In genomic region chr20:5150226-5151076, GRCh38 we compare ENCODE assay signal across 11 cellular contexts. TPM values are rescaled to one million over a fixed set of nuclear protein-coding genes. Genes with fewer than 3 reads are reported as not detected.
DNase-seq lines count a peak whose midpoint lies in the region; ATAC-seq and TF ChIP-seq lines count a peak whose summit lies in the region.
"Had no signal": no experiment of that assay in that cellular context is flagged by ENCODE, and none has a peak within 500 bp of the region (broad histone marks: within the 10 kb centered on the region; RNA-seq: fewer than 3 reads in every experiment).

No MANE protein-coding gene starts in this region.

- peaks cover 3% of the 10 kb centered on the region for H3K36me3 Mint-ChIP-seq in IgD-negative memory B cell
- H3K36me3 Mint-ChIP-seq in stimulated activated effector memory CD8-positive, alpha-beta T cell treated with anti-CD3 and anti-CD28 coated beads, Interleukin-12 subunit alpha, Interleukin-12 subunit beta, amount 100 ng/mL, for 72 hours, result peaks cover 3% of the 10 kb centered on the region

- H3K27me3 Mint-ChIP-seq in IgD-negative memory B cell, result no peaks in the 10 kb centered on the region

- no peaks in the 10 kb centered on the region for H3K36me3 ChIP-seq in right atrium auricular region
- H3K36me3 ChIP-seq: WERI-Rb-1 had no signal

- no peak overlapping the region for H3K4me3 ChIP-seq in right atrium auricular region

- H3K9me3 ChIP-seq in right atrium auricular region, result no peaks in the 10 kb centered on the region

- peak overlapping the region; percentile 75 to 81 for H3K27ac ChIP-seq in right atrium auricular region
- H3K27ac ChIP-seq: WERI-Rb-1 had no signal

- H3K27me3 ChIP-seq in right atrium auricular region, result no peaks in the 10 kb centered on the region

- H3K4me1 Mint-ChIP-seq in IgD-negative memory B cell, result peaks cover 37 to 41% (median 37%) of the 10 kb centered on the region in 3 donors
- peaks cover 72% of the 10 kb centered on the region for H3K4me1 Mint-ChIP-seq in stimulated activated effector memory CD8-positive, alpha-beta T cell treated with anti-CD3 and anti-CD28 coated beads, Interleukin-12 subunit alpha, Interleukin-12 subunit beta, amount 100 ng/mL, for 72 hours

- H3K4me1 ChIP-seq in right atrium auricular region, result peaks cover 0 to 90% of the 10 kb centered on the region in 2 donors

- peak; percentile 58 for DNase-seq in astrocyte of the hippocampus (ENCODE audit: low read depth, low spot score)
- no peak for DNase-seq in right atrium auricular region (ENCODE audit: low spot score)
- DNase-seq in stimulated activated effector memory CD8-positive, alpha-beta T cell treated with anti-CD3 and anti-CD28 coated beads, Interleukin-12 subunit alpha, Interleukin-12 subunit beta, amount 100 ng/mL, for 72 hours (ENCODE audit: low spot score in 2 of 2), result no peak
- DNase-seq in NCI-H1105 (lab: John Stamatoyannopoulos, UW), result no peak
- DNase-seq in NOMO-1 treated with DMSO at 0.1 percent for 48 hours (lab: John Stamatoyannopoulos, UW; ENCODE audit: unreplicated experiment), result no peak
- DNase-seq: activated naive CD4-positive, alpha-beta T cell; H7; stimulated activated naive CD4-positive, alpha-beta T cell; WERI-Rb-1 had no signal

- TF ChIP-seq CTCF in right atrium auricular region (IDR thresholded peaks at IDR 0.05), result no peak

- H3K9me3 Mint-ChIP-seq in IgD-negative memory B cell, result peaks cover 0 to 1% (median 0%) of the 10 kb centered on the region in 3 donors
- no peaks in the 10 kb centered on the region for H3K9me3 Mint-ChIP-seq in stimulated activated effector memory CD8-positive, alpha-beta T cell treated with anti-CD3 and anti-CD28 coated beads, Interleukin-12 subunit alpha, Interleukin-12 subunit beta, amount 100 ng/mL, for 72 hours

- H3K27ac Mint-ChIP-seq in IgD-negative memory B cell, result peak overlapping the region in 2 of 3 donors; percentile 23 to 31
- peak overlapping the region; percentile 73 for H3K27ac Mint-ChIP-seq in stimulated activated effector memory CD8-positive, alpha-beta T cell treated with anti-CD3 and anti-CD28 coated beads, Interleukin-12 subunit alpha, Interleukin-12 subunit beta, amount 100 ng/mL, for 72 hours

- ATAC-seq in stimulated activated effector memory CD8-positive, alpha-beta T cell treated with anti-CD3 and anti-CD28 coated beads, Interleukin-12 subunit alpha, Interleukin-12 subunit beta, amount 100 ng/mL, for 72 hours, result no peak
- no peak for ATAC-seq in GM21619 (IDR thresholded peaks at IDR 0.05; ENCODE audit: unreplicated experiment)

- no peak overlapping the region for H3K4me3 Mint-ChIP-seq in IgD-negative memory B cell
- H3K4me3 Mint-ChIP-seq in stimulated activated effector memory CD8-positive, alpha-beta T cell treated with anti-CD3 and anti-CD28 coated beads, Interleukin-12 subunit alpha, Interleukin-12 subunit beta, amount 100 ng/mL, for 72 hours, result no peak overlapping the region

RNA-seq across cellular contexts. Expression of gene CDS2, which starts 23.6 kb away (rescaled TPM):
- polyA plus RNA-seq in IgD-negative memory B cell, result 42.3 TPM
- 10 to 100 TPM; 45.5 to 60.8 TPM for total RNA-seq in right atrium auricular region

RNA-seq across cellular contexts. Expression of gene PCNA, which starts 30.7 kb away (rescaled TPM):
- polyA plus RNA-seq in IgD-negative memory B cell, result 42.1 TPM
- 10 to 100 TPM; 25.3 to 25.4 TPM for total RNA-seq in right atrium auricular region

RNA-seq across cellular contexts. Expression of gene TMEM230, which starts 37.6 kb away (rescaled TPM):
- polyA plus RNA-seq in IgD-negative memory B cell, result 183 TPM
- total RNA-seq in right atrium auricular region, result 100 to 1,000 TPM in 1 of 2 donors, 10 to 100 TPM in 1; 77.7 to 101 TPM
